25 cellular contexts compared by ENCODE assay signal in genomic region chr14:104528496-104528895, GRCh38. TPM values are rescaled to one million over a fixed set of nuclear protein-coding genes. Genes with fewer than 3 reads are reported as not detected.
"Had no signal": no experiment of that assay in that cellular context is flagged by ENCODE, and none has a peak within 500 bp of the region (broad histone marks: within the 10 kb centered on the region; RNA-seq: fewer than 3 reads in every experiment).

No MANE protein-coding gene starts in this region.

- H3K9me3 ChIP-seq: colonic mucosa, upper lobe of right lung had no signal

- H3K27me3 ChIP-seq: colonic mucosa, dorsolateral prefrontal cortex, upper lobe of right lung had no signal

- H3K36me3 ChIP-seq: breast epithelium, colonic mucosa, esophagus squamous epithelium, gastroesophageal sphincter, upper lobe of right lung had no signal

- DNase-seq: activated B cell treated with CpG ODN at 0.5 μM for 24 hours; activated CD4-positive, alpha-beta T cell treated with anti-CD3 and anti-CD28 coated beads for 36 hours; activated CD4-positive, alpha-beta T cell treated with anti-CD3 and anti-CD28 coated beads, Interleukin-2, amount 50 U/mL, for 4 hours; activated CD8-positive, alpha-beta memory T cell treated with anti-CD3 and anti-CD28 coated beads for 24 hours; activated CD8-positive, alpha-beta memory T cell treated with anti-CD3 and anti-CD28 coated beads, Interleukin-2, amount 50 U/mL, for 4 hours; activated T-cell treated with anti-CD3 and anti-CD28 coated beads, Interleukin-2, amount 50 U/mL, for 24 hours; colonic mucosa; effector memory CD8-positive, alpha-beta T cell; esophagus squamous epithelium; hypothalamus; left cardiac atrium; nephron progenitor cell; retina; stimulated activated CD4-positive, alpha-beta T cell treated with anti-CD3 and anti-CD28 coated beads, Interleukin-12 subunit alpha, Interleukin-12 subunit beta, amount 100 ng/mL, for 4 hours; stimulated activated CD4-positive, alpha-beta T cell treated with anti-CD3 and anti-CD28 coated beads, Interleukin-4, amount 100 ng/mL, for 4 hours; stimulated activated naive CD8-positive, alpha-beta T cell treated with anti-CD3 and anti-CD28 coated beads, Interleukin-15, Interleukin-2, amounts not matched to agents 100 U/mL and 50 U/mL, for 24 hours; T1000; upper lobe of right lung had no signal

- H3K4me3 ChIP-seq: breast epithelium, colonic mucosa, dorsolateral prefrontal cortex, esophagus squamous epithelium, gastroesophageal sphincter, upper lobe of right lung had no signal

- H3K27ac ChIP-seq: breast epithelium, colonic mucosa, dorsolateral prefrontal cortex, esophagus squamous epithelium, gastroesophageal sphincter, upper lobe of right lung had no signal

- H3K4me1 ChIP-seq: breast epithelium, colonic mucosa, gastroesophageal sphincter, upper lobe of right lung had no signal

RNA-seq across cellular contexts. Expression of gene C14orf180, which starts 51.1 kb away (rescaled TPM):
- total RNA-seq: activated B cell treated with CpG ODN at 0.5 μM for 24 hours; activated CD4-positive, alpha-beta T cell treated with anti-CD3 and anti-CD28 coated beads for 36 hours; activated naive CD4-positive, alpha-beta T cell treated with anti-CD3 and anti-CD28 coated beads, Interleukin-2, amount 50 U/mL, for 72 hours; activated T-helper 17 cell treated with anti-CD3 and anti-CD28 coated beads, Interleukin-2, amount 50 U/mL, for 72 hours; esophagus squamous epithelium; mononuclear cell; progenitor cell of endocrine pancreas had no signal
